10 cellular contexts compared by ENCODE assay signal in genomic region chr11:88435405-88435804, GRCh38.
DNase-seq lines count a peak whose midpoint lies in the region; ATAC-seq, FAIRE-seq and TF ChIP-seq lines count a peak whose summit lies in the region.
"Had no signal": no experiment of that assay in that cellular context is flagged by ENCODE, and none has a peak within 500 bp of the region (broad histone marks: within the 10 kb centered on the region; RNA-seq: fewer than 3 reads in every experiment).

No MANE protein-coding gene starts in this region.

- no peaks in the 10 kb centered on the region for H3K36me3 ChIP-seq in right atrium auricular region

- H3K27me3 ChIP-seq in right atrium auricular region, result no peaks in the 10 kb centered on the region

- H3K4me3 ChIP-seq in right atrium auricular region, result no peak overlapping the region

- DNase-seq in GM12891 (ENCODE audit: insufficient read length, low spot score) (peak; percentile 28), GM19240 (ENCODE audit: insufficient read length, low spot score) (peak; percentile 38), GM03348 (ENCODE audit: low spot score) (no peak), epidermal melanocyte (ENCODE audit: insufficient read length, low spot score) (no peak), cerebellar nuclear complex (lab: John Stamatoyannopoulos, UW) (no peak), right atrium auricular region (ENCODE audit: low spot score) (no peak)
- DNase-seq: activated B cell treated with CpG ODN at 0.5 μM for 24 hours, C1 segment of cervical spinal cord had no signal

- no peak overlapping the region for H3K27ac ChIP-seq in right atrium auricular region

- no peak for TF ChIP-seq POLR2A in GM12891 (IDR thresholded peaks at IDR 0.05; ENCODE audit: low read depth, low read length)

- peak; percentile 90 for FAIRE-seq in GM12891 (lab: Jason Lieb, UNC)

- no peaks in the 10 kb centered on the region for H3K9me3 ChIP-seq in right atrium auricular region

- H3K4me1 ChIP-seq in right atrium auricular region, result no peaks in the 10 kb centered on the region

- ATAC-seq in HG02798 (IDR thresholded peaks at IDR 0.05; ENCODE audit: poor library complexity, unreplicated experiment) (peak; percentile 97), HG03565 (IDR thresholded peaks at IDR 0.05; ENCODE audit: unreplicated experiment) (peak; percentile 99)

- no peak for TF ChIP-seq CTCF in right atrium auricular region (IDR thresholded peaks at IDR 0.05)

TF ChIP-seq in GM12891, 5 proteins besides CTCF, POLR2A, EP300 and RAD21:
- TF ChIP-seq POU2F2 (IDR thresholded peaks at IDR 0.05; ENCODE audit: low read depth, low read length) (no peak), SPI1 (IDR thresholded peaks at IDR 0.05; ENCODE audit: low read depth, low read length) (peak; percentile 91), POLR2AphosphoS5 (IDR thresholded peaks at IDR 0.05; ENCODE audit: low read depth, low read length) (no peak), TAF1 (IDR thresholded peaks at IDR 0.05; ENCODE audit: low read depth, low read length) (0 out of 2 replicates have a peak, but pooled peaks have one; percentile 18)

Comparison
In these comparisons a context has a peak if more than half of its experiments do, and no peak if none do; other contexts are left out.
1. DNase-seq: peak in GM12891 (single experiment) and GM19240 (single experiment); none in GM03348 (single experiment), epidermal melanocyte (single experiment), cerebellar nuclear complex (0 of 2) and right atrium auricular region (single experiment).